Comparison of ENCODE assay signal across 21 cellular contexts in genomic region chr22:39479254-39479653, GRCh38.
"Had no signal": no experiment of that assay in that cellular context is flagged by ENCODE, and none has a peak within 500 bp of the region (broad histone marks: within the 10 kb centered on the region; RNA-seq: fewer than 3 reads in every experiment).

No MANE protein-coding gene starts in this region.

- H3K36me3 ChIP-seq: MG63 had no signal

- H3K9me3 ChIP-seq: MG63 had no signal

- DNase-seq: Karpas-422, KG1, MG63, NCI-H1092, NCI-H1105 treated with DMSO at 0.1 percent for 48 hours, NCI-H1417 treated with DMSO at 0.1 percent for 48 hours, NCI-H146, NCI-H1694 treated with DMSO at 0.1 percent for 48 hours, NCI-H1930, NCI-H2081, NCI-H2171, NCI-H226, NCI-H446, NCI-H510A, NCI-H524 treated with DMSO at 0.1 percent for 48 hours, NCI-H69, NCI-H774, RPMI8226, SHP77 had no signal

- H3K27me3 ChIP-seq: MG63 had no signal

- ATAC-seq: SK-N-SH treated with all-trans-retinoic acid at 6 μM for 48 hours had no signal

- H3K4me3 ChIP-seq: MG63 had no signal

- FAIRE-seq: RCC 7860 had no signal
